12 cellular contexts compared by ENCODE assay signal in genomic region chr10:21927601-21928000, GRCh38.
DNase-seq lines count a peak whose midpoint lies in the region; ATAC-seq and TF ChIP-seq lines count a peak whose summit lies in the region.
"Had no signal": no experiment of that assay in that cellular context is flagged by ENCODE, and none has a peak within 500 bp of the region (broad histone marks: within the 10 kb centered on the region; RNA-seq: fewer than 3 reads in every experiment).

No MANE protein-coding gene starts in this region.

- H3K9ac ChIP-seq in adipocyte (ENCODE audit: low read length): peak overlapping the region; percentile 40

- H3K27me3 ChIP-seq in adipocyte (replicated peaks; ENCODE audit: control insufficient read depth, insufficient read depth, low read length): no peaks in the 10 kb centered on the region

- no peak for TF ChIP-seq CTCF in foreskin fibroblast (IDR thresholded peaks at IDR 0.05; ENCODE audit: low read depth, low read length)

- no peaks in the 10 kb centered on the region for H3K36me3 ChIP-seq in adipocyte (ENCODE audit: control insufficient read depth, insufficient read depth, low read length, severe bottlenecking)

- H3K4me1 ChIP-seq in adipocyte (ENCODE audit: control insufficient read depth, insufficient read depth, low read length): peaks cover 22% of the 10 kb centered on the region

- ATAC-seq in HG03565 (IDR thresholded peaks at IDR 0.05; ENCODE audit: unreplicated experiment): no peak
- ATAC-seq: activated T-helper 17 cell treated with anti-CD3 and anti-CD28 coated beads, Interleukin-2, amount 50 U/mL, for 72 hours had no signal

- DNase-seq in HCEC 1CT: peak; percentile 67
- peak; percentile 84 for DNase-seq in adipocyte (ENCODE audit: low read depth)
- DNase-seq in foreskin fibroblast: peak; percentile 33 to 51
- DNase-seq in skeletal muscle cell (ENCODE audit: low read depth): peak; percentile 70
- DNase-seq in activated T-cell treated with anti-CD3 and anti-CD28 coated beads, Interleukin-2, amount 50 U/mL, for 48 hours: no peak
- DNase-seq in NCI-H1694 treated with DMSO at 0.1 percent for 48 hours (lab: John Stamatoyannopoulos, UW): no peak
- DNase-seq in G401 (ENCODE audit: low spot score): no peak
- DNase-seq: activated CD4-positive, alpha-beta T cell treated with anti-CD3 and anti-CD28 coated beads, Interleukin-2, amount 10 ng/mL, durations not matched to agents 24 days and 14 days; NCI-H2171; T-helper 1 cell had no signal

- H3K4me3 ChIP-seq in adipocyte (ENCODE audit: low read length): peak overlapping the region; percentile 53
- H3K4me3 ChIP-seq in foreskin fibroblast (ENCODE audit: low read depth in 1 of 2, low read length in 2 of 2): no peak overlapping the region
- no peak overlapping the region for H3K4me3 ChIP-seq in skeletal muscle cell (ENCODE audit: low read depth, low read length)

- in situ Hi-C loops in G401 (cut with HindIII; ENCODE audit: low sequenced_read_pairs): no loop called here

- H3K9me3 ChIP-seq in adipocyte (ENCODE audit: control insufficient read depth, low read length): no peaks in the 10 kb centered on the region

Comparison
In these comparisons a context has a peak if more than half of its experiments do, and no peak if none do; other contexts are left out.
1. DNase-seq: peak in HCEC 1CT (single experiment), adipocyte (single experiment), foreskin fibroblast (2 of 2) and skeletal muscle cell (single experiment); none in activated T-cell treated with anti-CD3 and anti-CD28 coated beads, Interleukin-2, amount 50 U/mL, for 48 hours (0 of 2), NCI-H1694 treated with DMSO at 0.1 percent for 48 hours (single experiment) and G401 (single experiment).